In the genomic region with DNA sequence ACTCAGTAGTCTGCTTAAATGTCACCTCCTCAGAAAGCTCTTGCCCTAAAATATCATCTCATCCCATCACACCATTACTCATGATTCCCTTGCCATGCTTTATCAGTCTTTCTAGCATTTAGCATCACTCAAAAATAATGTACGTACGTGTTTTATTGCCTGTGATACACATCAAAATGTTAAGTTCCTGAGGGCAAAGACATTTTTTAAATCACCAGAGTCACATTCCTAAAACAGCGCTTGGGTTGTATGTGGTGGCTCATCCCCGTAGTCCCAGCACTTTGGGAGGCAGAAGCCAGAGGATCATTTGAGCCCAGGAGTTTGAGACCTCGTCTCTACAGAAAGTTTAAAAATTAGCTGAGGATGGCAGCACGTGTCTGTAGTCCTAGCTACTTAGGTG, we compare ENCODE assay signal across 1 cellular context.
TF ChIP-seq lines count a peak whose summit lies in the region.

No MANE protein-coding gene starts in this region.

TF ChIP-seq in K562, 482 proteins besides CTCF, POLR2A, EP300 and RAD21 (continued from another document):
- TF ChIP-seq, protein P1, sequence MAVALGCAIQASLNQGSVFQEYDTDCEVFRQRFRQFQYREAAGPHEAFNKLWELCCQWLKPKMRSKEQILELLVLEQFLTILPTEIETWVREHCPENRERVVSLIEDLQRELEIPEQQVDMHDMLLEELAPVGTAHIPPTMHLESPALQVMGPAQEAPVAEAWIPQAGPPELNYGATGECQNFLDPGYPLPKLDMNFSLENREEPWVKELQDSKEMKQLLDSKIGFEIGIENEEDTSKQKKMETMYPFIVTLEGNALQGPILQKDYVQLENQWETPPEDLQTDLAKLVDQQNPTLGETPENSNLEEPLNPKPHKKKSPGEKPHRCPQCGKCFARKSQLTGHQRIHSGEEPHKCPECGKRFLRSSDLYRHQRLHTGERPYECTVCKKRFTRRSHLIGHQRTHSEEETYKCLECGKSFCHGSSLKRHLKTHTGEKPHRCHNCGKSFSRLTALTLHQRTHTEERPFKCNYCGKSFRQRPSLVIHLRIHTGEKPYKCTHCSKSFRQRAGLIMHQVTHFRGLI (CRISPR knock-in tag; IDR thresholded peaks at IDR 0.05): no peak
- TF ChIP-seq ZNF12 (CRISPR knock-in tag; IDR thresholded peaks at IDR 0.05) (no peak), SMC3 (conservative IDR thresholded peaks at IDR 0.05; ENCODE audit: insufficient read depth, low read depth, low read length) (no peak), ZNF212 (CRISPR knock-in tag; IDR thresholded peaks at IDR 0.05) (no peak), CHD4 (IDR thresholded peaks at IDR 0.05; ENCODE audit: insufficient read depth, insufficient replicate concordance, low read depth, low read length, poor library complexity, severe bottlenecking) (no peak), MEF2A (IDR thresholded peaks at IDR 0.05; ENCODE audit: control insufficient read depth, low read depth, low read length) (no peak), SRF (CRISPR knock-in tag; IDR thresholded peaks at IDR 0.05) (no peak), TCF7L2 (IDR thresholded peaks at IDR 0.05; ENCODE audit: low read depth, low read length) (no peak), PHB2 (IDR thresholded peaks at IDR 0.05; ENCODE audit: low read depth) (no peak), FOXJ3 (CRISPR knock-in tag; IDR thresholded peaks at IDR 0.05) (no peak)
- TF ChIP-seq, protein P2, sequence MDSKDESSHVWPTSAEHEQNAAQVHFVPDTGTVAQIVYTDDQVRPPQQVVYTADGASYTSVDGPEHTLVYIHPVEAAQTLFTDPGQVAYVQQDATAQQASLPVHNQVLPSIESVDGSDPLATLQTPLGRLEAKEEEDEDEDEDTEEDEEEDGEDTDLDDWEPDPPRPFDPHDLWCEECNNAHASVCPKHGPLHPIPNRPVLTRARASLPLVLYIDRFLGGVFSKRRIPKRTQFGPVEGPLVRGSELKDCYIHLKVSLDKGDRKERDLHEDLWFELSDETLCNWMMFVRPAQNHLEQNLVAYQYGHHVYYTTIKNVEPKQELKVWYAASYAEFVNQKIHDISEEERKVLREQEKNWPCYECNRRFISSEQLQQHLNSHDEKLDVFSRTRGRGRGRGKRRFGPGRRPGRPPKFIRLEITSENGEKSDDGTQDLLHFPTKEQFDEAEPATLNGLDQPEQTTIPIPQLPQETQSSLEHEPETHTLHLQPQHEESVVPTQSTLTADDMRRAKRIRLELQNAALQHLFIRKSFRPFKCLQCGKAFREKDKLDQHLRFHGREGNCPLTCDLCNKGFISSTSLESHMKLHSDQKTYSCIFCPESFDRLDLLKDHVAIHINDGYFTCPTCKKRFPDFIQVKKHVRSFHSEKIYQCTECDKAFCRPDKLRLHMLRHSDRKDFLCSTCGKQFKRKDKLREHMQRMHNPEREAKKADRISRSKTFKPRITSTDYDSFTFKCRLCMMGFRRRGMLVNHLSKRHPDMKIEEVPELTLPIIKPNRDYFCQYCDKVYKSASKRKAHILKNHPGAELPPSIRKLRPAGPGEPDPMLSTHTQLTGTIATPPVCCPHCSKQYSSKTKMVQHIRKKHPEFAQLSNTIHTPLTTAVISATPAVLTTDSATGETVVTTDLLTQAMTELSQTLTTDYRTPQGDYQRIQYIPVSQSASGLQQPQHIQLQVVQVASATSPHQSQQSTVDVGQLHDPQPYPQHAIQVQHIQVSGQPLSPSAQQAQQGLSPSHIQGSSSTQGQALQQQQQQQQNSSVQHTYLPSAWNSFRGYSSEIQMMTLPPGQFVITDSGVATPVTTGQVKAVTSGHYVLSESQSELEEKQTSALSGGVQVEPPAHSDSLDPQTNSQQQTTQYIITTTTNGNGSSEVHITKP (IDR thresholded peaks at IDR 0.05; ENCODE audit: partially characterized antibody): no peak
- TF ChIP-seq, protein P3, sequence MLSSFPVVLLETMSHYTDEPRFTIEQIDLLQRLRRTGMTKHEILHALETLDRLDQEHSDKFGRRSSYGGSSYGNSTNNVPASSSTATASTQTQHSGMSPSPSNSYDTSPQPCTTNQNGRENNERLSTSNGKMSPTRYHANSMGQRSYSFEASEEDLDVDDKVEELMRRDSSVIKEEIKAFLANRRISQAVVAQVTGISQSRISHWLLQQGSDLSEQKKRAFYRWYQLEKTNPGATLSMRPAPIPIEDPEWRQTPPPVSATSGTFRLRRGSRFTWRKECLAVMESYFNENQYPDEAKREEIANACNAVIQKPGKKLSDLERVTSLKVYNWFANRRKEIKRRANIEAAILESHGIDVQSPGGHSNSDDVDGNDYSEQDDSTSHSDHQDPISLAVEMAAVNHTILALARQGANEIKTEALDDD (IDR thresholded peaks at IDR 0.05): no peak
- TF ChIP-seq, protein P4, sequence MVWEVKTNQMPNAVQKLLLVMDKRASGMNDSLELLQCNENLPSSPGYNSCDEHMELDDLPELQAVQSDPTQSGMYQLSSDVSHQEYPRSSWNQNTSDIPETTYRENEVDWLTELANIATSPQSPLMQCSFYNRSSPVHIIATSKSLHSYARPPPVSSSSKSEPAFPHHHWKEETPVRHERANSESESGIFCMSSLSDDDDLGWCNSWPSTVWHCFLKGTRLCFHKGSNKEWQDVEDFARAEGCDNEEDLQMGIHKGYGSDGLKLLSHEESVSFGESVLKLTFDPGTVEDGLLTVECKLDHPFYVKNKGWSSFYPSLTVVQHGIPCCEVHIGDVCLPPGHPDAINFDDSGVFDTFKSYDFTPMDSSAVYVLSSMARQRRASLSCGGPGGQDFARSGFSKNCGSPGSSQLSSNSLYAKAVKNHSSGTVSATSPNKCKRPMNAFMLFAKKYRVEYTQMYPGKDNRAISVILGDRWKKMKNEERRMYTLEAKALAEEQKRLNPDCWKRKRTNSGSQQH (CRISPR knock-in tag; IDR thresholded peaks at IDR 0.05): no peak
